In the genomic region with DNA sequence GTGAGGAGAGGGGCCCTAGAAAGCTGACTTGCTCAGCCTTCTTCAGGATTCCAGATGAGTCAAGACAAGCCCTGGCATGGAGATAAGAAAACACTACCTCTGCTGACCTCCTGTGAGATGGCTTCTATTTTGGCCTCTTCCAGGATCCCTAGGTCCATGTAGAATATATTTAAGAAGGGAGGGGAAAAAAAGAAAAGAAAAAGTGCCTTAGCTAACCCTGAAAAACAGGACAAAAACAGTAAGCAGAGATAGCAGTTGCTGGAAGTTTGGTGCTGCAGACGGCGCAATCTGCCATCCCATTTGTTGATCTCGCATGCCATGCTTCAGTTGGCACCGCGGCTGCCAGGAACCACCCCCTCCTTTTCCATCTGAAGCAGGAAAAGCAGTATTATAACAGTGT, we compare ENCODE assay signal across 11 cellular contexts.
DNase-seq lines count a peak whose midpoint lies in the region; ATAC-seq and TF ChIP-seq lines count a peak whose summit lies in the region.
"Had no signal": no experiment of that assay in that cellular context is flagged by ENCODE, and none has a peak within 500 bp of the region (broad histone marks: within the 10 kb centered on the region; RNA-seq: fewer than 3 reads in every experiment).

No MANE protein-coding gene starts in this region.

- ATAC-seq in GM18519 (IDR thresholded peaks at IDR 0.05; ENCODE audit: low FRiP score, unreplicated experiment): no peak
- ATAC-seq: A549 had no signal

- TF ChIP-seq EP300 in esophagus muscularis mucosa (IDR thresholded peaks at IDR 0.05): no peak

- no peaks in the 10 kb centered on the region for H3K36me3 ChIP-seq in esophagus muscularis mucosa
- peaks cover 0 to 8% of the 10 kb centered on the region in 2 donors for H3K36me3 ChIP-seq in muscle layer of duodenum (ENCODE audit: control insufficient read depth in 1 of 2, insufficient read depth in 2 of 2, low read length in 2 of 2)
- no peaks in the 10 kb centered on the region for H3K36me3 ChIP-seq in vagina

- H3K4me3 ChIP-seq in esophagus muscularis mucosa (no peak overlapping the region), muscle layer of duodenum (ENCODE audit: low read depth in 1 of 2, low read length in 2 of 2) (no peak overlapping the region), vagina (no peak overlapping the region)
- H3K4me3 ChIP-seq: A549 had no signal

- no peaks in the 10 kb centered on the region for H3K27me3 ChIP-seq in esophagus muscularis mucosa
- H3K27me3 ChIP-seq in muscle layer of duodenum (ENCODE audit: low read depth, low read length): no peaks in the 10 kb centered on the region
- H3K27me3 ChIP-seq in vagina: no peaks in the 10 kb centered on the region

- DNase-seq in NCI-H510A treated with DMSO at 0.1 percent for 48 hours (lab: John Stamatoyannopoulos, UW) (peak; percentile 24), NCI-H510A (lab: John Stamatoyannopoulos, UW) (no peak), esophagus muscularis mucosa (ENCODE audit: extremely low spot score) (peak; percentile 87), vagina (ENCODE audit: extremely low spot score in 2 of 2) (no peak), globus pallidus (ENCODE audit: low spot score) (no peak)
- DNase-seq in stimulated activated CD4-positive, alpha-beta T cell treated with anti-CD3 and anti-CD28 coated beads, Interleukin-12 subunit alpha, Interleukin-12 subunit beta, amount 100 ng/mL, for 4 hours: no peak
- DNase-seq: activated CD4-positive, alpha-beta T cell treated with anti-CD3 and anti-CD28 coated beads for 4 hours; NCI-H524 treated with DMSO at 0.1 percent for 48 hours had no signal

- intact Hi-C loops in esophagus muscularis mucosa (cut with DNase I): loop anchor here (5.0 to 10.0 kb wide), 2 partner anchors 54 to 117 kb away; no protein-coding TSS in a partner anchor
- intact Hi-C loops in vagina (cut with DNase I): loop anchor here (10.0 kb wide), 1 partner anchor 57 kb away; no protein-coding TSS in a partner anchor

- TF ChIP-seq POLR2A in esophagus muscularis mucosa (IDR thresholded peaks at IDR 0.05; ENCODE audit: low read depth) (no peak), vagina (IDR thresholded peaks at IDR 0.05) (no peak)

- H3K9me3 ChIP-seq in esophagus muscularis mucosa (no peaks in the 10 kb centered on the region), muscle layer of duodenum (ENCODE audit: control insufficient read depth in 1 of 2, low read length in 2 of 2) (no peaks in the 10 kb centered on the region), vagina (no peaks in the 10 kb centered on the region)
- H3K9me3 ChIP-seq: A549 had no signal

- WGBS in esophagus muscularis mucosa: 42% methylated on average over 5 of the region's 5 CpGs

- TF ChIP-seq CTCF in esophagus muscularis mucosa (IDR thresholded peaks at IDR 0.05) (no peak), vagina (IDR thresholded peaks at IDR 0.05) (no peak)

- H3K4me1 ChIP-seq in esophagus muscularis mucosa (peaks cover 66 to 89% (median 82%) of the 10 kb centered on the region in 4 donors), muscle layer of duodenum (ENCODE audit: control insufficient read depth in 1 of 2, insufficient read depth in 2 of 2, low read length in 2 of 2) (peaks cover 35 to 41% of the 10 kb centered on the region in 2 donors), vagina (peaks cover 77% of the 10 kb centered on the region)
- H3K4me1 ChIP-seq: A549 had no signal

- H3K27ac ChIP-seq in esophagus muscularis mucosa (replicated peaks in 1 of 4): peak overlapping the region; percentile 82 to 89 (median 85)
- peak overlapping the region; percentile 17 for H3K27ac ChIP-seq in muscle layer of duodenum (ENCODE audit: low read length)
- H3K27ac ChIP-seq in vagina: peak overlapping the region; percentile 89
- H3K27ac ChIP-seq: A549 had no signal

Comparison
In these comparisons a context has a peak if more than half of its experiments do, and no peak if none do; other contexts are left out.
1. DNase-seq: peak in NCI-H510A treated with DMSO at 0.1 percent for 48 hours (single experiment) and esophagus muscularis mucosa (single experiment); none in NCI-H510A (single experiment), vagina (0 of 2), globus pallidus (single experiment) and stimulated activated CD4-positive, alpha-beta T cell treated with anti-CD3 and anti-CD28 coated beads, Interleukin-12 subunit alpha, Interleukin-12 subunit beta, amount 100 ng/mL, for 4 hours (single experiment).
2. H3K27ac ChIP-seq: peak in every context shown above with its lines; median percentile 89 in vagina; 85 in esophagus muscularis mucosa; 17 in muscle layer of duodenum.